In the genomic region with DNA sequence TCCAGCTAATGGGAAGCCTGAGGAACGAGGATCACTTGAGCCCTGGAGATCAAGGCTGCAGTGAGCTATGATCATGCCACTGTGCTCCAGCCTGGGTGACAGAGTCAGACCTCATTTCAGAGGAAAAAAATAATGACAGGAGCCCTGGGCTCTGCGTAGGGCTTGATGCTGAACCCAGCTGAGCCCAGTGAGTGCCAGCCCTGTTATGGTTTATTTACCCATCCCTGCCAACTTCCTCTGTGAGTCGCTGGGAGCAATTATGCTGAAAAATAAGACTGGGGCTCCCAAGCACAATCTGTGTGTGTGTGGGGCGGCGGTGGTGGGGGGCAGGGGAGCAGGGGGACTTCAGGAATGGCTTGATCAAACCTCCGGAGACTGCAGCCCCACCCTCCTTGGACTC, we compare ENCODE assay signal across 14 cellular contexts.
"Had no signal": no experiment of that assay in that cellular context is flagged by ENCODE, and none has a peak within 500 bp of the region (broad histone marks: within the 10 kb centered on the region; RNA-seq: fewer than 3 reads in every experiment).

No MANE protein-coding gene starts in this region.

- H3K4me1 ChIP-seq: foreskin keratinocyte, lower lobe of right lung, upper lobe of left lung had no signal

- H3K4me3 ChIP-seq: lower lobe of right lung, thoracic aorta, upper lobe of left lung had no signal

- ATAC-seq: activated CD4-positive, CD25-positive, alpha-beta regulatory T cell treated with anti-CD3 and anti-CD28 coated beads, Interleukin-2, amount 50 U/mL, for 24 hours; foreskin keratinocyte; left lobe of liver; lower lobe of right lung; natural killer cell had no signal

- H3K27me3 ChIP-seq: upper lobe of left lung had no signal

- H3K9me3 ChIP-seq: lower lobe of right lung, thoracic aorta, upper lobe of left lung had no signal

- H3K27ac ChIP-seq: foreskin keratinocyte, lower lobe of right lung, thoracic aorta, upper lobe of left lung had no signal

- H3K36me3 ChIP-seq: lower lobe of right lung, thoracic aorta, upper lobe of left lung had no signal

- DNase-seq: activated CD4-positive, alpha-beta memory T cell treated with anti-CD3 and anti-CD28 coated beads, Interleukin-2, amount 10 ng/mL, durations not matched to agents 7 days and 5 days; activated CD4-positive, alpha-beta T cell treated with anti-CD3 and anti-CD28 coated beads, Interleukin-2, amount 10 ng/mL, durations not matched to agents 24 days and 14 days; activated gamma-delta T cell treated with Interleukin-2 at 50 U/mL for 16 hours; effector CD8-positive, alpha-beta T cell; foreskin keratinocyte; kidney; lower lobe of right lung; natural killer cell; stimulated activated CD4-positive, alpha-beta T cell treated with anti-CD3 and anti-CD28 coated beads, Interleukin-4, amount 100 ng/mL, for 1 hour; stimulated activated naive CD4-positive, alpha-beta T cell had no signal
